ENCODE assay signal across 25 cellular contexts in genomic region chr14:48748151-48748550, GRCh38.
"Had no signal": no experiment of that assay in that cellular context is flagged by ENCODE, and none has a peak within 500 bp of the region (broad histone marks: within the 10 kb centered on the region; RNA-seq: fewer than 3 reads in every experiment).

No MANE protein-coding gene starts in this region.

- H3K4me3 ChIP-seq: left lung, lung, sigmoid colon, stomach, tibial artery, upper lobe of right lung had no signal

- ATAC-seq: activated CD4-positive, alpha-beta T cell treated with anti-CD3 and anti-CD28 coated beads for 36 hours; activated CD8-positive, alpha-beta memory T cell treated with anti-CD3 and anti-CD28 coated beads, Interleukin-2, amount 10 ng/mL, durations not matched to agents 7 days and 5 days; activated CD8-positive, alpha-beta T cell treated with anti-CD3 and anti-CD28 coated beads, Interleukin-2, amount 10 ng/mL, durations not matched to agents 7 days and 5 days; activated naive CD8-positive, alpha-beta T cell treated with anti-CD3 and anti-CD28 coated beads, Interleukin-2, amount 50 U/mL, for 24 hours; left lung; stimulated activated naive B cell treated with anti-CD40 and anti-IgM and Interleukin-4, amounts not matched to agents 10 μg/mL and 1 μg/mL and 100 μg/mL, for 72 hours; T-cell; upper lobe of right lung had no signal

- H3K9me3 ChIP-seq: sigmoid colon, tibial artery, upper lobe of right lung had no signal

- H3K27ac ChIP-seq: epithelial cell of prostate, left lung, sigmoid colon, stomach, tibial artery, upper lobe of right lung had no signal

- H3K9me3 Mint-ChIP-seq: activated naive CD4-positive, alpha-beta T cell treated with anti-CD3 and anti-CD28 coated beads, Interleukin-2, amount 50 U/mL, for 24 hours; activated naive CD8-positive, alpha-beta T cell treated with anti-CD3 and anti-CD28 coated beads, Interleukin-2, amount 50 U/mL, for 24 hours; nephron progenitor cell had no signal

- H3K36me3 ChIP-seq: left lung, sigmoid colon, stomach, tibial artery, upper lobe of right lung had no signal

- H3K27me3 Mint-ChIP-seq: activated CD4-positive, alpha-beta T cell treated with anti-CD3 and anti-CD28 coated beads for 36 hours; activated CD8-positive, alpha-beta memory T cell treated with anti-CD3 and anti-CD28 coated beads, Interleukin-2, amount 10 ng/mL, durations not matched to agents 7 days and 5 days; activated naive CD4-positive, alpha-beta T cell treated with anti-CD3 and anti-CD28 coated beads, Interleukin-2, amount 50 U/mL, for 24 hours; activated naive CD8-positive, alpha-beta T cell treated with anti-CD3 and anti-CD28 coated beads, Interleukin-2, amount 50 U/mL, for 24 hours; central memory CD8-positive, alpha-beta T cell; dendritic cell treated with granulocyte-macrophage colony-stimulating factor and Interleukin-4, amounts not matched to agents 40 ng/mL and 50 ng/mL, for 4 days; stimulated activated naive B cell treated with anti-CD40 and anti-IgM and Interleukin-4, amounts not matched to agents 10 μg/mL and 1 μg/mL and 100 μg/mL, for 72 hours; T-cell had no signal

- H3K27me3 ChIP-seq: left lung, sigmoid colon, stomach, tibial artery, upper lobe of right lung had no signal

- H3K4me3 Mint-ChIP-seq: activated CD4-positive, alpha-beta T cell treated with anti-CD3 and anti-CD28 coated beads for 36 hours; activated CD8-positive, alpha-beta memory T cell treated with anti-CD3 and anti-CD28 coated beads, Interleukin-2, amount 10 ng/mL, durations not matched to agents 7 days and 5 days; activated CD8-positive, alpha-beta T cell treated with anti-CD3 and anti-CD28 coated beads, Interleukin-2, amount 10 ng/mL, durations not matched to agents 7 days and 5 days; activated naive CD4-positive, alpha-beta T cell treated with anti-CD3 and anti-CD28 coated beads, Interleukin-2, amount 50 U/mL, for 24 hours; activated naive CD8-positive, alpha-beta T cell treated with anti-CD3 and anti-CD28 coated beads, Interleukin-2, amount 50 U/mL, for 24 hours; central memory CD8-positive, alpha-beta T cell; dendritic cell treated with granulocyte-macrophage colony-stimulating factor and Interleukin-4, amounts not matched to agents 40 ng/mL and 50 ng/mL, for 4 days; nephron progenitor cell; stimulated activated naive B cell treated with anti-CD40 and anti-IgM and Interleukin-4, amounts not matched to agents 10 μg/mL and 1 μg/mL and 100 μg/mL, for 72 hours; T-cell had no signal

- H3K4me1 ChIP-seq: left lung, sigmoid colon, stomach, upper lobe of right lung had no signal

- H3K4me1 Mint-ChIP-seq: activated CD4-positive, alpha-beta T cell treated with anti-CD3 and anti-CD28 coated beads for 36 hours; activated CD8-positive, alpha-beta memory T cell treated with anti-CD3 and anti-CD28 coated beads, Interleukin-2, amount 10 ng/mL, durations not matched to agents 7 days and 5 days; activated naive CD4-positive, alpha-beta T cell treated with anti-CD3 and anti-CD28 coated beads, Interleukin-2, amount 50 U/mL, for 24 hours; activated naive CD8-positive, alpha-beta T cell treated with anti-CD3 and anti-CD28 coated beads, Interleukin-2, amount 50 U/mL, for 24 hours; central memory CD8-positive, alpha-beta T cell; nephron progenitor cell; stimulated activated naive B cell treated with anti-CD40 and anti-IgM and Interleukin-4, amounts not matched to agents 10 μg/mL and 1 μg/mL and 100 μg/mL, for 72 hours; T-cell had no signal

- DNase-seq: activated CD4-positive, alpha-beta T cell treated with anti-CD3 and anti-CD28 coated beads for 36 hours; activated CD4-positive, CD25-positive, alpha-beta regulatory T cell; activated CD8-positive, alpha-beta memory T cell treated with anti-CD3 and anti-CD28 coated beads, Interleukin-2, amount 10 ng/mL, durations not matched to agents 7 days and 5 days; activated CD8-positive, alpha-beta T cell treated with anti-CD3 and anti-CD28 coated beads, Interleukin-2, amount 10 ng/mL, durations not matched to agents 7 days and 5 days; activated naive CD8-positive, alpha-beta T cell treated with anti-CD3 and anti-CD28 coated beads, Interleukin-2, amount 50 U/mL, for 24 hours; activated T-cell treated with anti-CD3 and anti-CD28 coated beads, Interleukin-2, amount 50 U/mL, for 48 hours; amygdala; kidney glomerular epithelial cell; left lung; nephron progenitor cell; posterior cingulate gyrus; sigmoid colon; small intestine; stimulated activated CD4-positive, alpha-beta T cell treated with anti-CD3 and anti-CD28 coated beads, Interleukin-2, amount 100 ng/mL, for 24 hours; stimulated activated naive B cell treated with anti-CD40 and anti-IgM and Interleukin-4, amounts not matched to agents 10 μg/mL and 1 μg/mL and 100 μg/mL, for 72 hours; stomach; T-cell; tibial artery; upper lobe of right lung had no signal

- H3K36me3 Mint-ChIP-seq: activated CD8-positive, alpha-beta memory T cell treated with anti-CD3 and anti-CD28 coated beads, Interleukin-2, amount 10 ng/mL, durations not matched to agents 7 days and 5 days; activated naive CD4-positive, alpha-beta T cell treated with anti-CD3 and anti-CD28 coated beads, Interleukin-2, amount 50 U/mL, for 24 hours; stimulated activated naive B cell treated with anti-CD40 and anti-IgM and Interleukin-4, amounts not matched to agents 10 μg/mL and 1 μg/mL and 100 μg/mL, for 72 hours; T-cell had no signal

- H3K27ac Mint-ChIP-seq: activated CD4-positive, alpha-beta T cell treated with anti-CD3 and anti-CD28 coated beads for 36 hours; activated CD8-positive, alpha-beta memory T cell treated with anti-CD3 and anti-CD28 coated beads, Interleukin-2, amount 10 ng/mL, durations not matched to agents 7 days and 5 days; activated CD8-positive, alpha-beta T cell treated with anti-CD3 and anti-CD28 coated beads, Interleukin-2, amount 10 ng/mL, durations not matched to agents 7 days and 5 days; activated naive CD4-positive, alpha-beta T cell treated with anti-CD3 and anti-CD28 coated beads, Interleukin-2, amount 50 U/mL, for 24 hours; activated naive CD8-positive, alpha-beta T cell treated with anti-CD3 and anti-CD28 coated beads, Interleukin-2, amount 50 U/mL, for 24 hours; activated T-helper 2 cell treated with anti-CD3 and anti-CD28 coated beads, Interferon-gamma antibody, Interleukin-2, Interleukin-4, amounts not matched to agents 10 μg/mL and 5 μg/mL and 100 μg/mL, durations not matched to agents 14 hours and 24 hours and 36 hours; dendritic cell treated with granulocyte-macrophage colony-stimulating factor and Interleukin-4, amounts not matched to agents 40 ng/mL and 50 ng/mL, for 4 days; nephron progenitor cell; stimulated activated naive B cell treated with anti-CD40 and anti-IgM and Interleukin-4, amounts not matched to agents 10 μg/mL and 1 μg/mL and 100 μg/mL, for 72 hours; T-cell had no signal
